2 cellular contexts compared by ENCODE assay signal in the genomic region with DNA sequence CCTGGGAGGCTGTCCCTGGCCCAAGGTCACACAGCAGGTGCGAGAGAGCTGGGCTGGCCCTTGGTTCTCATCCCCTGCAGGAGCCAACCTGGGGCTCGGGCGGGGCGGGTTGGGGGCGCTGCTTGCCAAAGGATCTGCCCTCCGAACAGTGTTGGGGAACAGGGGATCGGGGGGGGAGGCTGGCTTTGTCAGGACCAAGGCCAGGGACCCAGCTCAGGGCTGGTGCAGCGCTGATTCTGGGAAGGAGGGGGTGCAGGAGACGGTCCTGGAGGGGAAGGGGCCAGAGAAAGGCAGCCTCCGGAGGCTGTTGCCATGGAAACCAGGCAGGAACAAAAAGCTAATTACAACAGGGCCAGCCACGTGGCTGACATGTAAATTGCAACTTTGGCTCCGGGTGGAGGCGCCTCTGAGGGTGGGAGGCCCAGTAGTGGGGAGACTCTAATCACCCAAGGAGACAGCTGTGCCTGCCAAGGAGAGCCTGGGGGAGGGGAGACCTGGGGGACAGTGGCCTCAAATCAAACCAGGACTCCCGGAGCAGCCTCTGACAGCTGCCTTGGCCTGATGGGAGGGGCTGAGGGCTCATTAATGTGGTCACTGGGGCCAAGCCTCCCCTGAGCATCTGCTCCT.
A peak's percentile ranks its signal among the peaks of the same experiment; 100 is the strongest.
TF ChIP-seq lines count a peak whose summit lies in the region.

No MANE protein-coding gene starts in this region.

TF ChIP-seq in Ishikawa, 13 proteins besides CTCF, POLR2A, EP300 and RAD21 (continued from another document):
- TF ChIP-seq, protein P1, sequence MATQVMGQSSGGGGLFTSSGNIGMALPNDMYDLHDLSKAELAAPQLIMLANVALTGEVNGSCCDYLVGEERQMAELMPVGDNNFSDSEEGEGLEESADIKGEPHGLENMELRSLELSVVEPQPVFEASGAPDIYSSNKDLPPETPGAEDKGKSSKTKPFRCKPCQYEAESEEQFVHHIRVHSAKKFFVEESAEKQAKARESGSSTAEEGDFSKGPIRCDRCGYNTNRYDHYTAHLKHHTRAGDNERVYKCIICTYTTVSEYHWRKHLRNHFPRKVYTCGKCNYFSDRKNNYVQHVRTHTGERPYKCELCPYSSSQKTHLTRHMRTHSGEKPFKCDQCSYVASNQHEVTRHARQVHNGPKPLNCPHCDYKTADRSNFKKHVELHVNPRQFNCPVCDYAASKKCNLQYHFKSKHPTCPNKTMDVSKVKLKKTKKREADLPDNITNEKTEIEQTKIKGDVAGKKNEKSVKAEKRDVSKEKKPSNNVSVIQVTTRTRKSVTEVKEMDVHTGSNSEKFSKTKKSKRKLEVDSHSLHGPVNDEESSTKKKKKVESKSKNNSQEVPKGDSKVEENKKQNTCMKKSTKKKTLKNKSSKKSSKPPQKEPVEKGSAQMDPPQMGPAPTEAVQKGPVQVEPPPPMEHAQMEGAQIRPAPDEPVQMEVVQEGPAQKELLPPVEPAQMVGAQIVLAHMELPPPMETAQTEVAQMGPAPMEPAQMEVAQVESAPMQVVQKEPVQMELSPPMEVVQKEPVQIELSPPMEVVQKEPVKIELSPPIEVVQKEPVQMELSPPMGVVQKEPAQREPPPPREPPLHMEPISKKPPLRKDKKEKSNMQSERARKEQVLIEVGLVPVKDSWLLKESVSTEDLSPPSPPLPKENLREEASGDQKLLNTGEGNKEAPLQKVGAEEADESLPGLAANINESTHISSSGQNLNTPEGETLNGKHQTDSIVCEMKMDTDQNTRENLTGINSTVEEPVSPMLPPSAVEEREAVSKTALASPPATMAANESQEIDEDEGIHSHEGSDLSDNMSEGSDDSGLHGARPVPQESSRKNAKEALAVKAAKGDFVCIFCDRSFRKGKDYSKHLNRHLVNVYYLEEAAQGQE (IDR thresholded peaks at IDR 0.05; ENCODE audit: low read depth), result peak; percentile 84
- TF ChIP-seq FOXM1 (IDR thresholded peaks at IDR 0.05; ENCODE audit: borderline replicate concordance, low read depth) (no peak), TAF1 (IDR thresholded peaks at IDR 0.05; ENCODE audit: low read depth) (no peak), ZBTB7A (IDR thresholded peaks at IDR 0.05; ENCODE audit: low read depth) (no peak; the same call in 1 of the 2 replicates), CREB1 (IDR thresholded peaks at IDR 0.05; ENCODE audit: low read depth) (no peak), EGR1 (IDR thresholded peaks at IDR 0.05) (no peak), YY1 (IDR thresholded peaks at IDR 0.05; ENCODE audit: low read depth) (no peak)
- TF ChIP-seq, protein P2, sequence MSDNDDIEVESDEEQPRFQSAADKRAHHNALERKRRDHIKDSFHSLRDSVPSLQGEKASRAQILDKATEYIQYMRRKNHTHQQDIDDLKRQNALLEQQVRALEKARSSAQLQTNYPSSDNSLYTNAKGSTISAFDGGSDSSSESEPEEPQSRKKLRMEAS (IDR thresholded peaks at IDR 0.05), result peak; percentile 38; the same call in 1 of the 2 replicates
- TF ChIP-seq, protein P3, sequence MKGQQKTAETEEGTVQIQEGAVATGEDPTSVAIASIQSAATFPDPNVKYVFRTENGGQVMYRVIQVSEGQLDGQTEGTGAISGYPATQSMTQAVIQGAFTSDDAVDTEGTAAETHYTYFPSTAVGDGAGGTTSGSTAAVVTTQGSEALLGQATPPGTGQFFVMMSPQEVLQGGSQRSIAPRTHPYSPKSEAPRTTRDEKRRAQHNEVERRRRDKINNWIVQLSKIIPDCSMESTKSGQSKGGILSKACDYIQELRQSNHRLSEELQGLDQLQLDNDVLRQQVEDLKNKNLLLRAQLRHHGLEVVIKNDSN (IDR thresholded peaks at IDR 0.05), result peak; percentile 44; the same call in 1 of the 2 replicates

TF ChIP-seq in SK-N-SH treated with all-trans-retinoic acid at 6 μM for 48 hours, 23 proteins besides CTCF, POLR2A, EP300 and RAD21 (continued from another document):
- TF ChIP-seq, protein P4, sequence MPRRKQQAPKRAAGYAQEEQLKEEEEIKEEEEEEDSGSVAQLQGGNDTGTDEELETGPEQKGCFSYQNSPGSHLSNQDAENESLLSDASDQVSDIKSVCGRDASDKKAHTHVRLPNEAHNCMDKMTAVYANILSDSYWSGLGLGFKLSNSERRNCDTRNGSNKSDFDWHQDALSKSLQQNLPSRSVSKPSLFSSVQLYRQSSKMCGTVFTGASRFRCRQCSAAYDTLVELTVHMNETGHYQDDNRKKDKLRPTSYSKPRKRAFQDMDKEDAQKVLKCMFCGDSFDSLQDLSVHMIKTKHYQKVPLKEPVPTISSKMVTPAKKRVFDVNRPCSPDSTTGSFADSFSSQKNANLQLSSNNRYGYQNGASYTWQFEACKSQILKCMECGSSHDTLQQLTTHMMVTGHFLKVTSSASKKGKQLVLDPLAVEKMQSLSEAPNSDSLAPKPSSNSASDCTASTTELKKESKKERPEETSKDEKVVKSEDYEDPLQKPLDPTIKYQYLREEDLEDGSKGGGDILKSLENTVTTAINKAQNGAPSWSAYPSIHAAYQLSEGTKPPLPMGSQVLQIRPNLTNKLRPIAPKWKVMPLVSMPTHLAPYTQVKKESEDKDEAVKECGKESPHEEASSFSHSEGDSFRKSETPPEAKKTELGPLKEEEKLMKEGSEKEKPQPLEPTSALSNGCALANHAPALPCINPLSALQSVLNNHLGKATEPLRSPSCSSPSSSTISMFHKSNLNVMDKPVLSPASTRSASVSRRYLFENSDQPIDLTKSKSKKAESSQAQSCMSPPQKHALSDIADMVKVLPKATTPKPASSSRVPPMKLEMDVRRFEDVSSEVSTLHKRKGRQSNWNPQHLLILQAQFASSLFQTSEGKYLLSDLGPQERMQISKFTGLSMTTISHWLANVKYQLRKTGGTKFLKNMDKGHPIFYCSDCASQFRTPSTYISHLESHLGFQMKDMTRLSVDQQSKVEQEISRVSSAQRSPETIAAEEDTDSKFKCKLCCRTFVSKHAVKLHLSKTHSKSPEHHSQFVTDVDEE (CRISPR knock-in tag; IDR thresholded peaks at IDR 0.05), result no peak
- no peak for TF ChIP-seq CSDC2 (CRISPR knock-in tag; IDR thresholded peaks at IDR 0.05)
- TF ChIP-seq, protein P5, sequence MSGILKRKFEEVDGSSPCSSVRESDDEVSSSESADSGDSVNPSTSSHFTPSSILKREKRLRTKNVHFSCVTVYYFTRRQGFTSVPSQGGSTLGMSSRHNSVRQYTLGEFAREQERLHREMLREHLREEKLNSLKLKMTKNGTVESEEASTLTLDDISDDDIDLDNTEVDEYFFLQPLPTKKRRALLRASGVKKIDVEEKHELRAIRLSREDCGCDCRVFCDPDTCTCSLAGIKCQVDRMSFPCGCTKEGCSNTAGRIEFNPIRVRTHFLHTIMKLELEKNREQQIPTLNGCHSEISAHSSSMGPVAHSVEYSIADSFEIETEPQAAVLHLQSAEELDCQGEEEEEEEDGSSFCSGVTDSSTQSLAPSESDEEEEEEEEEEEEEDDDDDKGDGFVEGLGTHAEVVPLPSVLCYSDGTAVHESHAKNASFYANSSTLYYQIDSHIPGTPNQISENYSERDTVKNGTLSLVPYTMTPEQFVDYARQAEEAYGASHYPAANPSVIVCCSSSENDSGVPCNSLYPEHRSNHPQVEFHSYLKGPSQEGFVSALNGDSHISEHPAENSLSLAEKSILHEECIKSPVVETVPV (CRISPR knock-in tag; IDR thresholded peaks at IDR 0.05), result no peak
- no peak for TF ChIP-seq ARNTL (CRISPR knock-in tag; IDR thresholded peaks at IDR 0.05; ENCODE audit: borderline replicate concordance, low read depth)
- TF ChIP-seq ESRRG (CRISPR knock-in tag; IDR thresholded peaks at IDR 0.05), result no peak
- no peak for TF ChIP-seq SNAI2 (CRISPR knock-in tag; IDR thresholded peaks at IDR 0.05)
- TF ChIP-seq ISL1 (CRISPR knock-in tag; IDR thresholded peaks at IDR 0.05), result no peak
- TF ChIP-seq, protein P6, sequence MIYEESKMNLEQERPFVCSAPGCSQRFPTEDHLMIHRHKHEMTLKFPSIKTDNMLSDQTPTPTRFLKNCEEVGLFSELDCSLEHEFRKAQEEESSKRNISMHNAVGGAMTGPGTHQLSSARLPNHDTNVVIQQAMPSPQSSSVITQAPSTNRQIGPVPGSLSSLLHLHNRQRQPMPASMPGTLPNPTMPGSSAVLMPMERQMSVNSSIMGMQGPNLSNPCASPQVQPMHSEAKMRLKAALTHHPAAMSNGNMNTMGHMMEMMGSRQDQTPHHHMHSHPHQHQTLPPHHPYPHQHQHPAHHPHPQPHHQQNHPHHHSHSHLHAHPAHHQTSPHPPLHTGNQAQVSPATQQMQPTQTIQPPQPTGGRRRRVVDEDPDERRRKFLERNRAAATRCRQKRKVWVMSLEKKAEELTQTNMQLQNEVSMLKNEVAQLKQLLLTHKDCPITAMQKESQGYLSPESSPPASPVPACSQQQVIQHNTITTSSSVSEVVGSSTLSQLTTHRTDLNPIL (CRISPR knock-in tag; IDR thresholded peaks at IDR 0.05; ENCODE audit: low read depth), result no peak
